In the genomic region with DNA sequence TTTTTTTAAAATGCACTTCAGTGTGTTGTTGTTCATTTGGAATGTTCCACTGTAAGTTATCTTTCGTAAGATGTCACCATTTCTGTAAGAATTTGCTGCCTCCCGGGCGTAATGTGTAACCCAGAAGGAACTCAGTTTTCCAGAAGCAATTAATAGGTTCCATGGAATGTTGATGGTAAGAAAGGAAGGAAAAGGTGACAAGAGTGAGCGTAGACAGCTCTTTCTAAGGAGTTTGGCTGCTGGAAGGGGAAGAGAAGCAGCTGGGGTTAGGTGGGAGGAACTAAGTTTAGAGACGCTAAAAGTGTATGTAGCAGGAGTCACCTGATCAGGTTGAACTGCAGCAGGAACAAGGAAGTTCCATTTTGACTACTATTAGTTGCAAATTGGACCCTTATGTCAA, we compare ENCODE assay signal across 10 cellular contexts. TPM values are rescaled to one million over a fixed set of nuclear protein-coding genes. Genes with fewer than 3 reads are reported as not detected.
DNase-seq lines count a peak whose midpoint lies in the region; ATAC-seq and TF ChIP-seq lines count a peak whose summit lies in the region.
"Had no signal": no experiment of that assay in that cellular context is flagged by ENCODE, and none has a peak within 500 bp of the region (broad histone marks: within the 10 kb centered on the region; RNA-seq: fewer than 3 reads in every experiment).

No MANE protein-coding gene starts in this region.

- peak overlapping the region; percentile 70 for H3K4me3 Mint-ChIP-seq in activated CD8-positive, alpha-beta memory T cell treated with anti-CD3 and anti-CD28 coated beads, Interleukin-2, amount 10 ng/mL, durations not matched to agents 7 days and 5 days

- no peak for TF ChIP-seq CTCF in fibroblast of mammary gland (conservative IDR thresholded peaks at IDR 0.05; ENCODE audit: control insufficient read depth, insufficient read depth, low read depth, low read length)

- no peak for DNase-seq in activated CD8-positive, alpha-beta memory T cell treated with anti-CD3 and anti-CD28 coated beads, Interleukin-2, amount 10 ng/mL, durations not matched to agents 7 days and 5 days
- DNase-seq in activated CD8-positive, alpha-beta memory T cell treated with anti-CD3 and anti-CD28 coated beads for 24 hours, result no peak
- DNase-seq in RPMI8226 (peak; percentile 15), fibroblast of mammary gland (ENCODE audit: low read depth) (no peak)
- no peak for DNase-seq in stimulated activated naive CD4-positive, alpha-beta T cell treated with Interleukin-2 at 50 U/mL for 16 hours (lab: John Stamatoyannopoulos, UW)
- no peak for DNase-seq in effector CD8-positive, alpha-beta T cell (lab: John Stamatoyannopoulos, UW)

- H3K4me3 ChIP-seq in fibroblast of mammary gland (ENCODE audit: control insufficient read depth, low read depth, low read length), result peak overlapping the region; percentile 34

- H3K9me3 Mint-ChIP-seq in activated CD8-positive, alpha-beta memory T cell treated with anti-CD3 and anti-CD28 coated beads, Interleukin-2, amount 10 ng/mL, durations not matched to agents 7 days and 5 days (ENCODE audit: low read depth), result no peaks in the 10 kb centered on the region

- H3K27ac ChIP-seq in temporal lobe (ENCODE audit: low read depth, low read length), result peak overlapping the region; percentile 78

- ATAC-seq in activated CD8-positive, alpha-beta memory T cell treated with anti-CD3 and anti-CD28 coated beads, Interleukin-2, amount 10 ng/mL, durations not matched to agents 7 days and 5 days, result no peak
- no peak for ATAC-seq in GM21526 (IDR thresholded peaks at IDR 0.05; ENCODE audit: low FRiP score, unreplicated experiment)

- CTCF ChIA-PET in activated CD8-positive, alpha-beta memory T cell treated with anti-CD3 and anti-CD28 coated beads, Interleukin-2, amount 10 ng/mL, durations not matched to agents 7 days and 5 days (lab: Charles Lee), result interaction anchor here (1.0 to 2.8 kb wide), 5 partner anchors 16 to 709 kb away, joined by 4 to 19 read pairs (median 9); a partner anchor contains a TSS

- no peaks in the 10 kb centered on the region for H3K36me3 Mint-ChIP-seq in activated CD8-positive, alpha-beta memory T cell treated with anti-CD3 and anti-CD28 coated beads, Interleukin-2, amount 10 ng/mL, durations not matched to agents 7 days and 5 days

- peak overlapping the region; percentile 84 for H3K27ac Mint-ChIP-seq in activated CD8-positive, alpha-beta memory T cell treated with anti-CD3 and anti-CD28 coated beads, Interleukin-2, amount 10 ng/mL, durations not matched to agents 7 days and 5 days

- H3K27me3 Mint-ChIP-seq in activated CD8-positive, alpha-beta memory T cell treated with anti-CD3 and anti-CD28 coated beads, Interleukin-2, amount 10 ng/mL, durations not matched to agents 7 days and 5 days, result no peaks in the 10 kb centered on the region

- H3K4me1 Mint-ChIP-seq in activated CD8-positive, alpha-beta memory T cell treated with anti-CD3 and anti-CD28 coated beads, Interleukin-2, amount 10 ng/mL, durations not matched to agents 7 days and 5 days, result peaks cover 10% of the 10 kb centered on the region

RNA-seq across cellular contexts. Expression of a gene that starts 35.9 kb away (rescaled TPM):
- under 1 TPM in 1 of 2 experiments, not detected in 1; 0.15 TPM for total RNA-seq in activated CD8-positive, alpha-beta memory T cell treated with anti-CD3 and anti-CD28 coated beads, Interleukin-2, amount 10 ng/mL, durations not matched to agents 7 days and 5 days
- 3.0 TPM for total RNA-seq in temporal lobe
- total RNA-seq: HT1080, right atrium auricular region had no signal
